ENCODE assay signal across 8 cellular contexts in the genomic region with DNA sequence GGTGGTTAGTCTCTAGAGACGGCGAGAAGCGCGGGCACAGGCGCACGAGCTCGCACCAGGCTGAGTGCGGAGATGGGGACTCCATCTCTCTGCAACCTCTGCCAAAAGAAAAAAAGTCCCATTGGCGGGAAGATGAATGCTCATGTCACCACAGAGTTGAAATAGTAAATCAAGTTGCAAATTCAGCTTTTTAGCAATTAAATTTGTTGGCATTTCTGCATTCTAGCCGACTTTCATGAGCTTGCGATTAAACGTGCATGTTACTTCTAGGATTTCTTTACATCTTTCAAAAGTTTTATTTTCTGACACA. TPM values are rescaled to one million over a fixed set of nuclear protein-coding genes. Genes with fewer than 3 reads are reported as not detected.
DNase-seq lines count a peak whose midpoint lies in the region; ATAC-seq and TF ChIP-seq lines count a peak whose summit lies in the region.

No MANE protein-coding gene starts in this region.

- H3K4me1 ChIP-seq in Caco-2 (no peaks in the 10 kb centered on the region), ectodermal cell (ENCODE audit: control insufficient read depth, insufficient read depth, low read length) (no peaks in the 10 kb centered on the region), mucosa of stomach (ENCODE audit: control insufficient read depth, insufficient read depth, low read length) (peaks cover 13% of the 10 kb centered on the region)

- no peak overlapping the region for H3K27ac ChIP-seq in ectodermal cell (ENCODE audit: insufficient read depth, low read depth, low read length, poor library complexity, severe bottlenecking)

- H3K4me1 Mint-ChIP-seq in Caco-2 (ENCODE audit: low read depth, unreplicated experiment) = no peaks in the 10 kb centered on the region

- BruUV-seq in Caco-2 (replicated peaks; lab: Mats Ljungman, UMichigan) = no TSS peak

- H3K36me3 ChIP-seq in Caco-2 (ENCODE audit: control insufficient read depth, insufficient read depth, low read length) (no peaks in the 10 kb centered on the region), ectodermal cell (ENCODE audit: control insufficient read depth, insufficient read depth, low read length) (peaks cover 4% of the 10 kb centered on the region), mucosa of stomach (ENCODE audit: control insufficient read depth, insufficient read depth, low read length) (no peaks in the 10 kb centered on the region)

- DNase-seq in Caco-2 (peak in 1 of 2 experiments; percentile 50), RPMI8226 (peak; percentile 72)
- no peak for DNase-seq in activated effector memory CD4-positive, alpha-beta T cell treated with Interleukin-2 at 50 U/mL for 16 hours
- no peak for DNase-seq in activated CD4-positive, alpha-beta T cell treated with anti-CD3 and anti-CD28 coated beads for 48 hours

- peaks cover 4% of the 10 kb centered on the region for H3K36me3 Mint-ChIP-seq in Caco-2 (ENCODE audit: insufficient read depth, unreplicated experiment)

- 1 to 2% methylated on average over 12 of the region's 12 CpGs for WGBS in ectodermal cell, 2 experiments

- no peaks in the 10 kb centered on the region for H3K9me3 Mint-ChIP-seq in Caco-2 (ENCODE audit: unreplicated experiment)

- H3K9me3 ChIP-seq in Caco-2 (no peaks in the 10 kb centered on the region), ectodermal cell (ENCODE audit: control insufficient read depth, low read length) (no peaks in the 10 kb centered on the region), mucosa of stomach (ENCODE audit: control insufficient read depth, low read length) (no peaks in the 10 kb centered on the region)

- no peaks in the 10 kb centered on the region for H3K27me3 Mint-ChIP-seq in Caco-2 (ENCODE audit: insufficient read depth, unreplicated experiment)

- peak overlapping the region; percentile 90 for H3K27ac Mint-ChIP-seq in Caco-2 (ENCODE audit: unreplicated experiment)

- CTCF ChIA-PET in Caco-2 (lab: Charles Lee) = interaction anchor here (0.7 to 1.3 kb wide), 3 partner anchors 17 to 268 kb away, joined by 3 to 4 read pairs (median 3); no protein-coding TSS in a partner anchor

- intact Hi-C loops in Caco-2 (cut with micrococcal nuclease; ENCODE audit: unreplicated experiment) = no loop called here

- peak overlapping the region; percentile 81 for H3K9ac ChIP-seq in mucosa of stomach (ENCODE audit: low read length)

- ATAC-seq in GM19035 (IDR thresholded peaks at IDR 0.05; ENCODE audit: unreplicated experiment) (peak; percentile 59), HG03159 (IDR thresholded peaks at IDR 0.05; ENCODE audit: unreplicated experiment) (peak; percentile 45)

- H3K4me3 Mint-ChIP-seq in Caco-2 (ENCODE audit: unreplicated experiment) = peak overlapping the region; percentile 97

- H3K27me3 ChIP-seq in Caco-2 (replicated peaks; ENCODE audit: control insufficient read depth, insufficient read depth, low read length) (no peaks in the 10 kb centered on the region), ectodermal cell (ENCODE audit: control insufficient read depth, insufficient read depth, low read length, poor library complexity, severe bottlenecking) (no peaks in the 10 kb centered on the region), mucosa of stomach (ENCODE audit: control insufficient read depth, insufficient read depth, low read length) (no peaks in the 10 kb centered on the region)

- no peak for TF ChIP-seq CTCF in Caco-2 (IDR thresholded peaks at IDR 0.05; ENCODE audit: insufficient read depth in 1 of 2, low read depth in 1 of 2, low read length in 1 of 2, severe bottlenecking in 1 of 2, unreplicated experiment in 1 of 2)

- POLR2A ChIA-PET in Caco-2 (lab: Charles Lee) = no interaction called here

- H3K4me3 ChIP-seq in Caco-2 (ENCODE audit: low read depth, low read length) = peak overlapping the region; percentile 76
- H3K4me3 ChIP-seq in ectodermal cell (ENCODE audit: insufficient read depth, low read depth, low read length) = peak overlapping the region; percentile 62
- peak overlapping the region; percentile 26 for H3K4me3 ChIP-seq in mucosa of stomach (ENCODE audit: low read length)

RNA-seq across cellular contexts. Expression of gene CHAC2, which starts 0.6 kb away (rescaled TPM):
- total RNA-seq in Caco-2 (2022) = 3.9 and 4.6 TPM in 2 replicates
- polyA plus RNA-seq in ectodermal cell (2013, experiment 1 of 4) = 5.3 TPM
- 4.4 TPM for polyA plus RNA-seq in ectodermal cell (2013, experiment 2 of 4)
- polyA plus RNA-seq in ectodermal cell (2013, experiment 3 of 4) = 3.1 TPM
- polyA plus RNA-seq in ectodermal cell (2013, experiment 4 of 4) = 3.7 TPM

RNA-seq across cellular contexts. Expression of gene ASB3, which starts 18.6 kb away (rescaled TPM):
- 12.9 and 13.9 TPM in 2 replicates for total RNA-seq in Caco-2 (2022)
- 31.2 TPM for polyA plus RNA-seq in ectodermal cell (2013, experiment 1 of 4)
- polyA plus RNA-seq in ectodermal cell (2013, experiment 2 of 4) = 31.6 TPM
- polyA plus RNA-seq in ectodermal cell (2013, experiment 3 of 4) = 24.7 TPM
- 27.8 TPM for polyA plus RNA-seq in ectodermal cell (2013, experiment 4 of 4)

RNA-seq across cellular contexts. Expression of gene ERLEC1, which starts 18.7 kb away (rescaled TPM):
- total RNA-seq in Caco-2 (2022) = 39.7 and 40.4 TPM in 2 replicates
- polyA plus RNA-seq in ectodermal cell (2013, experiment 1 of 4) = 33.9 TPM
- polyA plus RNA-seq in ectodermal cell (2013, experiment 2 of 4) = 36.8 TPM
- 36.2 TPM for polyA plus RNA-seq in ectodermal cell (2013, experiment 3 of 4)
- 38.8 TPM for polyA plus RNA-seq in ectodermal cell (2013, experiment 4 of 4)

Comparison
In these comparisons a context has a peak if more than half of its experiments do, and no peak if none do; other contexts are left out.
1. H3K4me3 ChIP-seq: peak in every context shown above with its lines; median percentile 76 in Caco-2; 62 in ectodermal cell; 26 in mucosa of stomach.